ENCODE assay signal across 19 cellular contexts in the genomic region with DNA sequence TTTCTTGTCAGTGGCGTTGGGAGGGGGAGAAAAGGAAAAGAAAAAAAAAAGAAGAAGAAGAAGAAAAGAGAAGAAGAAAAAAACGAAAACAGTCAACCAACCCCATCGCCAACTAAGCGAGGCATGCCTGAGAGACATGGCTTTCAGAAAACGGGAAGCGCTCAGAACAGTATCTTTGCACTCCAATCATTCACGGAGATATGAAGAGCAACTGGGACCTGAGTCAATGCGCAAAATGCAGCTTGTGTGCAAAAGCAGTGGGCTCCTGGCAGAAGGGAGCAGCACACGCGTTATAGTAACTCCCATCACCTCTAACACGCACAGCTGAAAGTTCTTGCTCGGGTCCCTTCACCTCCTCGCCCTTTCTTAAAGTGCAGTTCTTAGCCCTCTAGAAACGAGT. TPM values are rescaled to one million over a fixed set of nuclear protein-coding genes. Genes with fewer than 3 reads are reported as not detected.
A peak's percentile ranks its signal among the peaks of the same experiment; 100 is the strongest.
DNase-seq lines count a peak whose midpoint lies in the region; ATAC-seq and TF ChIP-seq lines count a peak whose summit lies in the region.
"Had no signal": no experiment of that assay in that cellular context is flagged by ENCODE, and none has a peak within 500 bp of the region (broad histone marks: within the 10 kb centered on the region; RNA-seq: fewer than 3 reads in every experiment).

No MANE protein-coding gene starts in this region.

- intact Hi-C loops in dorsolateral prefrontal cortex (cut with DNase I): no loop called here
- intact Hi-C loops in Right ventricle myocardium inferior (cut with DNase I): no loop called here

- peak overlapping the region in 51 of 59 donors; percentile 2 to 73 (median 59) for H3K4me3 ChIP-seq in dorsolateral prefrontal cortex
- H3K4me3 ChIP-seq: mucosa of descending colon had no signal

- ATAC-seq in activated T-cell treated with anti-CD3 and anti-CD28 coated beads, Interleukin-2, amount 50 U/mL, for 72 hours (replicated peaks in 1 of 2): no peak
- ATAC-seq in stimulated activated memory B cell treated with anti-CD40 and anti-IgM and Interleukin-4, amounts not matched to agents 10 μg/mL and 1 μg/mL and 100 μg/mL, for 72 hours: no peak
- ATAC-seq in GM19328 (IDR thresholded peaks at IDR 0.05; ENCODE audit: unreplicated experiment) (no peak), HG03039 (IDR thresholded peaks at IDR 0.05; ENCODE audit: unreplicated experiment) (no peak), Right ventricle myocardium inferior (no peak)
- ATAC-seq: activated T-cell treated with anti-CD3 and anti-CD28 coated beads, Interleukin-2, amount 50 U/mL, for 4 hours had no signal

- no peak for TF ChIP-seq CTCF in dorsolateral prefrontal cortex (IDR thresholded peaks at IDR 0.05 in 54 of 56, conservative IDR thresholded peaks at IDR 0.05 in 2 of 56; ENCODE audit: low read depth in 1 of 56, partially characterized antibody in 56 of 56)

- no peak overlapping the region for H3K27ac Mint-ChIP-seq in activated T-cell treated with anti-CD3 and anti-CD28 coated beads, Interleukin-2, amount 50 U/mL, for 72 hours
- H3K27ac Mint-ChIP-seq in stimulated activated memory B cell treated with anti-CD40 and anti-IgM and Interleukin-4, amounts not matched to agents 10 μg/mL and 1 μg/mL and 100 μg/mL, for 72 hours: no peak overlapping the region

- peaks cover 6 to 8% of the 10 kb centered on the region in 2 donors for H3K36me3 Mint-ChIP-seq in activated T-cell treated with anti-CD3 and anti-CD28 coated beads, Interleukin-2, amount 50 U/mL, for 72 hours (ENCODE audit: insufficient read depth in 2 of 2)
- peaks cover 5% of the 10 kb centered on the region for H3K36me3 Mint-ChIP-seq in stimulated activated memory B cell treated with anti-CD40 and anti-IgM and Interleukin-4, amounts not matched to agents 10 μg/mL and 1 μg/mL and 100 μg/mL, for 72 hours

- peaks cover 0 to 2% of the 10 kb centered on the region in 2 donors for H3K9me3 Mint-ChIP-seq in activated T-cell treated with anti-CD3 and anti-CD28 coated beads, Interleukin-2, amount 50 U/mL, for 72 hours
- H3K9me3 Mint-ChIP-seq in stimulated activated memory B cell treated with anti-CD40 and anti-IgM and Interleukin-4, amounts not matched to agents 10 μg/mL and 1 μg/mL and 100 μg/mL, for 72 hours: peaks cover 8% of the 10 kb centered on the region

- peak overlapping the region; percentile 66 to 83 for H3K4me3 Mint-ChIP-seq in activated T-cell treated with anti-CD3 and anti-CD28 coated beads, Interleukin-2, amount 50 U/mL, for 72 hours
- H3K4me3 Mint-ChIP-seq in stimulated activated memory B cell treated with anti-CD40 and anti-IgM and Interleukin-4, amounts not matched to agents 10 μg/mL and 1 μg/mL and 100 μg/mL, for 72 hours: peak overlapping the region; percentile 85
- H3K4me3 Mint-ChIP-seq: activated T-cell treated with anti-CD3 and anti-CD28 coated beads, Interleukin-2, amount 50 U/mL, for 4 hours had no signal

- peaks cover 54% of the 10 kb centered on the region for H3K4me1 Mint-ChIP-seq in activated T-cell treated with anti-CD3 and anti-CD28 coated beads, Interleukin-2, amount 50 U/mL, for 72 hours (ENCODE audit: low read depth)
- H3K4me1 Mint-ChIP-seq in stimulated activated memory B cell treated with anti-CD40 and anti-IgM and Interleukin-4, amounts not matched to agents 10 μg/mL and 1 μg/mL and 100 μg/mL, for 72 hours: peaks cover 44% of the 10 kb centered on the region

- H3K27me3 ChIP-seq in dorsolateral prefrontal cortex: peaks cover 0 to 96% (median 62%) of the 10 kb centered on the region in 45 donors
- H3K27me3 ChIP-seq: vagina had no signal

- H3K27me3 Mint-ChIP-seq in activated T-cell treated with anti-CD3 and anti-CD28 coated beads, Interleukin-2, amount 50 U/mL, for 72 hours (ENCODE audit: low read depth): peaks cover 95% of the 10 kb centered on the region
- peaks cover 94% of the 10 kb centered on the region for H3K27me3 Mint-ChIP-seq in stimulated activated memory B cell treated with anti-CD40 and anti-IgM and Interleukin-4, amounts not matched to agents 10 μg/mL and 1 μg/mL and 100 μg/mL, for 72 hours

- H3K27ac ChIP-seq in dorsolateral prefrontal cortex: peak overlapping the region in 24 of 59 donors; percentile 9 to 93 (median 81)
- H3K27ac ChIP-seq: vagina had no signal

- DNase-seq in activated T-cell treated with anti-CD3 and anti-CD28 coated beads, Interleukin-2, amount 50 U/mL, for 72 hours: no peak
- no peak for DNase-seq in activated T-cell treated with anti-CD3 and anti-CD28 coated beads, Interleukin-2, amount 50 U/mL, for 1 hour
- peak; percentile 35 for DNase-seq in NCI-H2227 (lab: John Stamatoyannopoulos, UW; ENCODE audit: unreplicated experiment)
- DNase-seq in dorsolateral prefrontal cortex: no peak
- no peak for DNase-seq in Right ventricle myocardium inferior (ENCODE audit: missing footprints)
- DNase-seq: activated CD4-positive, alpha-beta T cell treated with anti-CD3 and anti-CD28 coated beads for 48 hours; activated T-cell treated with anti-CD3 and anti-CD28 coated beads, Interleukin-2, amount 50 U/mL, for 4 hours; aorta; glutamatergic neuron; mucosa of descending colon; posterior cingulate gyrus; SHP77; T1000 had no signal

RNA-seq across cellular contexts. Expression of a gene that starts 1.9 kb away (rescaled TPM):
- not detected for total RNA-seq in activated T-cell treated with anti-CD3 and anti-CD28 coated beads, Interleukin-2, amount 50 U/mL, for 72 hours
- total RNA-seq in dorsolateral prefrontal cortex (10 to 100 TPM in 82 of 120 experiments, 1 to 10 TPM in 38; 4.4 to 31.2 (median 11.2) TPM), Right ventricle myocardium inferior (not detected)
- total RNA-seq: activated T-cell treated with anti-CD3 and anti-CD28 coated beads, Interleukin-2, amount 50 U/mL, for 4 hours; aorta; H4; smooth muscle cell; vagina had no signal

RNA-seq across cellular contexts. Expression of a gene that starts 42.3 kb away (rescaled TPM):
- total RNA-seq in activated T-cell treated with anti-CD3 and anti-CD28 coated beads, Interleukin-2, amount 50 U/mL, for 72 hours: under 1 TPM in 1 of 2 donors, not detected in 1; 0.25 TPM
- 10 to 100 TPM in 39 of 120 experiments, 1 to 10 TPM in 81; 1.6 to 20.7 (median 7.8) TPM for total RNA-seq in dorsolateral prefrontal cortex
- not detected for total RNA-seq in Right ventricle myocardium inferior
- total RNA-seq: aorta, mucosa of descending colon, smooth muscle cell, vagina had no signal
